Comparison of ENCODE assay signal across 14 cellular contexts in genomic region chr19:58570770-58571574, GRCh38. TPM values are rescaled to one million over a fixed set of nuclear protein-coding genes. Genes with fewer than 3 reads are reported as not detected.
DNase-seq lines count a peak whose midpoint lies in the region; ATAC-seq and TF ChIP-seq lines count a peak whose summit lies in the region.
"Had no signal": no experiment of that assay in that cellular context is flagged by ENCODE, and none has a peak within 500 bp of the region (broad histone marks: within the 10 kb centered on the region; RNA-seq: fewer than 3 reads in every experiment).

No MANE protein-coding gene starts in this region.

- peak; percentile 15 for DNase-seq in activated naive CD4-positive, alpha-beta T cell treated with anti-CD3 and anti-CD28 coated beads, Interleukin-2, amount 10 ng/mL, durations not matched to agents 7 days and 5 days
- no peak for DNase-seq in activated naive CD4-positive, alpha-beta T cell treated with Interleukin-2 at 50 U/mL for 16 hours
- peak; percentile 4 for DNase-seq in activated T-cell treated with anti-CD3 and anti-CD28 coated beads, Interleukin-2, amount 50 U/mL, for 4 hours
- peak; percentile 28 to 58 (median 48) for DNase-seq in right lobe of liver
- DNase-seq in upper lobe of right lung, result peak; percentile 63
- no peak for DNase-seq in GM20000 (ENCODE audit: low spot score)
- DNase-seq: NCI-H2029, NCI-H524 treated with DMSO at 0.1 percent for 48 hours, PC-9 had no signal

- intact Hi-C loops in right lobe of liver (cut with DNase I), result no loop called here
- intact Hi-C loops in upper lobe of right lung (cut with DNase I), result no loop called here

- peaks cover 28% of the 10 kb centered on the region for H3K36me3 Mint-ChIP-seq in activated naive CD4-positive, alpha-beta T cell treated with anti-CD3 and anti-CD28 coated beads, Interleukin-2, amount 10 ng/mL, durations not matched to agents 7 days and 5 days
- H3K36me3 Mint-ChIP-seq in activated T-cell treated with anti-CD3 and anti-CD28 coated beads, Interleukin-2, amount 50 U/mL, for 4 hours (ENCODE audit: insufficient read depth), result peaks cover 12% of the 10 kb centered on the region
- peaks cover 37% of the 10 kb centered on the region for H3K36me3 Mint-ChIP-seq in stimulated activated memory B cell treated with anti-CD40 and anti-IgM and Interleukin-4, amounts not matched to agents 10 μg/mL and 1 μg/mL and 100 μg/mL, for 72 hours

- TF ChIP-seq POLR2A in right lobe of liver (IDR thresholded peaks at IDR 0.05), result no peak

- CTCF ChIA-PET in activated naive CD4-positive, alpha-beta T cell treated with anti-CD3 and anti-CD28 coated beads, Interleukin-2, amount 10 ng/mL, durations not matched to agents 7 days and 5 days (lab: Charles Lee), result interaction anchor here (1.4 to 1.5 kb wide), 2 partner anchors 10 to 51 kb away, joined by 3 to 5 read pairs; partner anchors contain the start of gene ZBTB45

- no peak for ATAC-seq in activated T-cell treated with anti-CD3 and anti-CD28 coated beads, Interleukin-2, amount 50 U/mL, for 4 hours
- no peak for ATAC-seq in right lobe of liver
- ATAC-seq in upper lobe of right lung, result no peak
- ATAC-seq in stimulated activated memory B cell treated with anti-CD40 and anti-IgM and Interleukin-4, amounts not matched to agents 10 μg/mL and 1 μg/mL and 100 μg/mL, for 72 hours, result no peak
- no peak for ATAC-seq in HG02763 (IDR thresholded peaks at IDR 0.05; ENCODE audit: unreplicated experiment)
- ATAC-seq: left colon had no signal

- H3K9me3 ChIP-seq in right lobe of liver (no peaks in the 10 kb centered on the region), upper lobe of right lung (no peaks in the 10 kb centered on the region)
- H3K9me3 ChIP-seq: thyroid gland had no signal

- H3K36me3 ChIP-seq in right lobe of liver, result peaks cover 0 to 10% (median 0%) of the 10 kb centered on the region in 4 donors
- H3K36me3 ChIP-seq in upper lobe of right lung, result peaks cover 23% of the 10 kb centered on the region

- no peaks in the 10 kb centered on the region for H3K9me3 Mint-ChIP-seq in activated naive CD4-positive, alpha-beta T cell treated with anti-CD3 and anti-CD28 coated beads, Interleukin-2, amount 10 ng/mL, durations not matched to agents 7 days and 5 days
- H3K9me3 Mint-ChIP-seq in activated T-cell treated with anti-CD3 and anti-CD28 coated beads, Interleukin-2, amount 50 U/mL, for 4 hours, result no peaks in the 10 kb centered on the region
- peaks cover 3% of the 10 kb centered on the region for H3K9me3 Mint-ChIP-seq in stimulated activated memory B cell treated with anti-CD40 and anti-IgM and Interleukin-4, amounts not matched to agents 10 μg/mL and 1 μg/mL and 100 μg/mL, for 72 hours
- H3K9me3 Mint-ChIP-seq: activated T-helper 1 cell treated with anti-CD3 and anti-CD28 coated beads, Interleukin-12 subunit alpha, Interleukin-12 subunit beta, Interleukin-2, Interleukin-4 antibody, amounts not matched to agents 30 ng/mL and 10 ng/mL and 1 ng/mL, durations not matched to agents 14 hours and 24 hours and 36 hours had no signal

- TF ChIP-seq CTCF in right lobe of liver (IDR thresholded peaks at IDR 0.05) (no peak), upper lobe of right lung (IDR thresholded peaks at IDR 0.05) (no peak), GM20000 (IDR thresholded peaks at IDR 0.05; ENCODE audit: extremely low read depth, missing control alignments) (no peak)

- H3K4me1 ChIP-seq in right lobe of liver, result peaks cover 0 to 17% (median 3%) of the 10 kb centered on the region in 4 donors
- H3K4me1 ChIP-seq in upper lobe of right lung, result peaks cover 18% of the 10 kb centered on the region

- H3K4me3 Mint-ChIP-seq in activated naive CD4-positive, alpha-beta T cell treated with anti-CD3 and anti-CD28 coated beads, Interleukin-2, amount 10 ng/mL, durations not matched to agents 7 days and 5 days, result peak overlapping the region; percentile 93
- H3K4me3 Mint-ChIP-seq in activated T-cell treated with anti-CD3 and anti-CD28 coated beads, Interleukin-2, amount 50 U/mL, for 4 hours, result no peak overlapping the region
- no peak overlapping the region for H3K4me3 Mint-ChIP-seq in stimulated activated memory B cell treated with anti-CD40 and anti-IgM and Interleukin-4, amounts not matched to agents 10 μg/mL and 1 μg/mL and 100 μg/mL, for 72 hours

- H3K27ac ChIP-seq in right lobe of liver (no peak overlapping the region), upper lobe of right lung (no peak overlapping the region)
- H3K27ac ChIP-seq: PC-9, thyroid gland had no signal

- H3K4me1 Mint-ChIP-seq in activated naive CD4-positive, alpha-beta T cell treated with anti-CD3 and anti-CD28 coated beads, Interleukin-2, amount 10 ng/mL, durations not matched to agents 7 days and 5 days, result peaks cover 42% of the 10 kb centered on the region
- peaks cover 30% of the 10 kb centered on the region for H3K4me1 Mint-ChIP-seq in activated T-cell treated with anti-CD3 and anti-CD28 coated beads, Interleukin-2, amount 50 U/mL, for 4 hours (ENCODE audit: low read depth)
- H3K4me1 Mint-ChIP-seq in stimulated activated memory B cell treated with anti-CD40 and anti-IgM and Interleukin-4, amounts not matched to agents 10 μg/mL and 1 μg/mL and 100 μg/mL, for 72 hours, result peaks cover 47% of the 10 kb centered on the region

- H3K27me3 Mint-ChIP-seq in activated naive CD4-positive, alpha-beta T cell treated with anti-CD3 and anti-CD28 coated beads, Interleukin-2, amount 10 ng/mL, durations not matched to agents 7 days and 5 days, result no peaks in the 10 kb centered on the region
- no peaks in the 10 kb centered on the region for H3K27me3 Mint-ChIP-seq in activated T-cell treated with anti-CD3 and anti-CD28 coated beads, Interleukin-2, amount 50 U/mL, for 4 hours (ENCODE audit: low read depth)
- H3K27me3 Mint-ChIP-seq in stimulated activated memory B cell treated with anti-CD40 and anti-IgM and Interleukin-4, amounts not matched to agents 10 μg/mL and 1 μg/mL and 100 μg/mL, for 72 hours, result no peaks in the 10 kb centered on the region

- no peaks in the 10 kb centered on the region for H3K27me3 ChIP-seq in right lobe of liver
- H3K27me3 ChIP-seq in upper lobe of right lung, result no peaks in the 10 kb centered on the region
- H3K27me3 ChIP-seq: thyroid gland had no signal

- H3K4me3 ChIP-seq in right lobe of liver, result no peak overlapping the region
- no peak overlapping the region for H3K4me3 ChIP-seq in upper lobe of right lung
- H3K4me3 ChIP-seq: PC-9, thyroid gland had no signal

- H3K27ac Mint-ChIP-seq in activated naive CD4-positive, alpha-beta T cell treated with anti-CD3 and anti-CD28 coated beads, Interleukin-2, amount 10 ng/mL, durations not matched to agents 7 days and 5 days, result no peak overlapping the region
- no peak overlapping the region for H3K27ac Mint-ChIP-seq in stimulated activated memory B cell treated with anti-CD40 and anti-IgM and Interleukin-4, amounts not matched to agents 10 μg/mL and 1 μg/mL and 100 μg/mL, for 72 hours

- 95% methylated on average over 7 of the region's 25 CpGs for whole genome bisulfite sequencing in right lobe of liver (ENCODE audit: insufficient coverage, low coverage, low lambda C conversion rate, missing lambda C conversion rate)

RNA-seq across cellular contexts. Expression of gene MZF1, which starts 2.2 kb away (rescaled TPM):
- total RNA-seq in activated T-cell treated with anti-CD3 and anti-CD28 coated beads, Interleukin-2, amount 50 U/mL, for 4 hours, result 10 to 100 TPM; 12.4 to 16.9 (median 12.7) TPM
- total RNA-seq in right lobe of liver (10 to 100 TPM in 5 of 6 experiments, 1 to 10 TPM in 1; 8.2 to 19.9 (median 14.1) TPM), upper lobe of right lung (44.3 TPM)
- total RNA-seq: PC-9 had no signal

RNA-seq across cellular contexts. Expression of gene UBE2M, which starts 12.6 kb away (rescaled TPM):
- total RNA-seq in activated T-cell treated with anti-CD3 and anti-CD28 coated beads, Interleukin-2, amount 50 U/mL, for 4 hours, result 100 to 1,000 TPM; 138 to 155 (median 153) TPM
- 10 to 100 TPM; 16.0 to 23.5 (median 20.7) TPM for total RNA-seq in right lobe of liver
- total RNA-seq in upper lobe of right lung, result 53.8 TPM
- total RNA-seq: PC-9 had no signal

RNA-seq across cellular contexts. Expression of gene CHMP2A, which starts 16.1 kb away (rescaled TPM):
- 100 to 1,000 TPM; 117 to 128 (median 119) TPM for total RNA-seq in activated T-cell treated with anti-CD3 and anti-CD28 coated beads, Interleukin-2, amount 50 U/mL, for 4 hours
- 10 to 100 TPM; 62.1 to 90.9 (median 70.7) TPM for total RNA-seq in right lobe of liver
- total RNA-seq in upper lobe of right lung, result 96.5 TPM

RNA-seq across cellular contexts. Expression of gene TRIM28, which starts 27.1 kb away (rescaled TPM):
- 100 to 1,000 TPM; 850 to 963 (median 920) TPM for total RNA-seq in activated T-cell treated with anti-CD3 and anti-CD28 coated beads, Interleukin-2, amount 50 U/mL, for 4 hours
- total RNA-seq in right lobe of liver (100 to 1,000 TPM in 3 of 6 experiments, 10 to 100 TPM in 3; 75.4 to 106 (median 94.7) TPM), upper lobe of right lung (199 TPM)

RNA-seq across cellular contexts. Expression of gene ZBTB45, which starts 51.4 kb away (rescaled TPM):
- total RNA-seq in activated T-cell treated with anti-CD3 and anti-CD28 coated beads, Interleukin-2, amount 50 U/mL, for 4 hours, result 10 to 100 TPM; 15.4 to 16.7 (median 16.1) TPM
- total RNA-seq in right lobe of liver (1 to 10 TPM; 3.5 to 4.8 (median 4.3) TPM), upper lobe of right lung (14.1 TPM)

Comparison
In these comparisons a context has a peak if more than half of its experiments do, and no peak if none do; other contexts are left out.
1. DNase-seq: peak in activated naive CD4-positive, alpha-beta T cell treated with anti-CD3 and anti-CD28 coated beads, Interleukin-2, amount 10 ng/mL, durations not matched to agents 7 days and 5 days (single experiment), activated T-cell treated with anti-CD3 and anti-CD28 coated beads, Interleukin-2, amount 50 U/mL, for 4 hours (single experiment), right lobe of liver (3 of 3) and upper lobe of right lung (single experiment); none in activated naive CD4-positive, alpha-beta T cell treated with Interleukin-2 at 50 U/mL for 16 hours (single experiment) and GM20000 (single experiment).